In genomic region chr5:177006265-177006972, GRCh38 we compare ENCODE assay signal across 8 cellular contexts. TPM values are rescaled to one million over a fixed set of nuclear protein-coding genes. Genes with fewer than 3 reads are reported as not detected.
DNase-seq lines count a peak whose midpoint lies in the region; ATAC-seq and TF ChIP-seq lines count a peak whose summit lies in the region.

Gene UIMC1, minus strand, starts transcription at chr5:177006779. Its CDS starts 24,164 bp downstream, at chr5:176982615.

- peak; percentile 59 for ATAC-seq in HG03378 (IDR thresholded peaks at IDR 0.05; ENCODE audit: unreplicated experiment)
- peak; percentile 90 for ATAC-seq in activated CD4-positive, alpha-beta T cell treated with anti-CD3 and anti-CD28 coated beads for 36 hours

- H3K27me3 ChIP-seq in kidney epithelial cell (ENCODE audit: control insufficient read depth, insufficient read depth, low read length), result no peaks in the 10 kb centered on the region

- H3K9me3 Mint-ChIP-seq in activated CD4-positive, alpha-beta T cell treated with anti-CD3 and anti-CD28 coated beads for 36 hours (ENCODE audit: low read depth), result no peaks in the 10 kb centered on the region
- no peaks in the 10 kb centered on the region for H3K9me3 Mint-ChIP-seq in chondrocyte (ENCODE audit: low read depth)

- H3K36me3 Mint-ChIP-seq in activated CD4-positive, alpha-beta T cell treated with anti-CD3 and anti-CD28 coated beads for 36 hours (ENCODE audit: low read depth), result peaks cover 8% of the 10 kb centered on the region
- no peaks in the 10 kb centered on the region for H3K36me3 Mint-ChIP-seq in chondrocyte (ENCODE audit: low read depth)

- H3K4me3 Mint-ChIP-seq in activated CD4-positive, alpha-beta T cell treated with anti-CD3 and anti-CD28 coated beads for 36 hours, result peak within 1 kb of the TSS; percentile 87
- H3K4me3 Mint-ChIP-seq in chondrocyte (ENCODE audit: unreplicated experiment), result peak within 1 kb of the TSS; percentile 91

- CTCF ChIA-PET in activated CD4-positive, alpha-beta T cell treated with anti-CD3 and anti-CD28 coated beads for 36 hours (lab: Charles Lee), result interaction anchor here (0.6 to 2.3 kb wide), 9 partner anchors 9 to 449 kb away, joined by 3 to 12 read pairs (median 4); partner anchors contain the start of gene ZNF346

- peak; percentile 71 for TF ChIP-seq POLR2A in GM19099 (IDR thresholded peaks at IDR 0.05; ENCODE audit: extremely low read depth, insufficient read length, low read depth)

- peak within 1 kb of the TSS; percentile 99 for H3K4me3 ChIP-seq in kidney epithelial cell (ENCODE audit: low read depth, low read length)

- no peaks in the 10 kb centered on the region for H3K27me3 Mint-ChIP-seq in activated CD4-positive, alpha-beta T cell treated with anti-CD3 and anti-CD28 coated beads for 36 hours
- no peaks in the 10 kb centered on the region for H3K27me3 Mint-ChIP-seq in chondrocyte (ENCODE audit: low read depth)

- intact Hi-C loops in activated CD4-positive, alpha-beta T cell treated with anti-CD3 and anti-CD28 coated beads for 36 hours (cut with DNase I, micrococcal nuclease), result loop anchor here (1.0 to 10.0 kb wide), 10 partner anchors 16 to 1196 kb away; partner anchors contain the start of genes RNF44 (in 2 of the 2), FAF2 (in 1 of the 2), FAM193B (in 1 of the 2) and GRK6 (in 1 of the 2)

- TF ChIP-seq CTCF in AG09319 (IDR thresholded peaks at IDR 0.05; ENCODE audit: low read depth, low read length) (no peak), chondrocyte (IDR thresholded peaks at IDR 0.05) (no peak), kidney epithelial cell (IDR thresholded peaks at IDR 0.05; ENCODE audit: insufficient read depth, low read length, poor library complexity, severe bottlenecking) (no peak)

- POLR2A ChIA-PET in activated CD4-positive, alpha-beta T cell treated with anti-CD3 and anti-CD28 coated beads for 36 hours (lab: Charles Lee), result interaction anchor here (2.8 to 3.1 kb wide), 2 partner anchors 10 to 15 kb away, joined by 7 to 13 read pairs; partner anchors contain the start of gene ZNF346

- no peaks in the 10 kb centered on the region for H3K36me3 ChIP-seq in kidney epithelial cell (ENCODE audit: control insufficient read depth, insufficient read depth, low read length)

- peak within 1 kb of the TSS; percentile 96 for H3K27ac Mint-ChIP-seq in activated CD4-positive, alpha-beta T cell treated with anti-CD3 and anti-CD28 coated beads for 36 hours
- peak within 1 kb of the TSS; percentile 99 for H3K27ac Mint-ChIP-seq in chondrocyte (ENCODE audit: unreplicated experiment)

- peaks cover 26% of the 10 kb centered on the region for H3K4me1 Mint-ChIP-seq in activated CD4-positive, alpha-beta T cell treated with anti-CD3 and anti-CD28 coated beads for 36 hours
- peaks cover 25% of the 10 kb centered on the region for H3K4me1 Mint-ChIP-seq in chondrocyte (ENCODE audit: low read depth)

- DNase-seq in AG09319 (ENCODE audit: extremely low read depth, low read depth) (peak; percentile 76), NCI-H524 (lab: John Stamatoyannopoulos, UW) (peak; percentile 84 to 89), chondrocyte (ENCODE audit: low spot score) (peak; percentile 96), kidney epithelial cell (ENCODE audit: low read depth) (peak; percentile 45)
- peak; percentile 96 for DNase-seq in activated CD4-positive, alpha-beta T cell treated with anti-CD3 and anti-CD28 coated beads for 36 hours
- DNase-seq in stimulated activated CD4-positive, alpha-beta T cell treated with anti-CD3 and anti-CD28 coated beads, Interleukin-15, amount 100 ng/mL, for 24 hours, result peak; percentile 93

RNA-seq across cellular contexts. Expression of gene UIMC1, which starts in this region (rescaled TPM):
- 10 to 100 TPM; 50.4 to 53.4 TPM for total RNA-seq in activated CD4-positive, alpha-beta T cell treated with anti-CD3 and anti-CD28 coated beads for 36 hours
- total RNA-seq in chondrocyte (31.5 to 34.2 TPM (median 34.2 TPM) in 3 replicates), kidney epithelial cell (14.9 and 24.5 TPM in 2 replicates)

Comparison
In these comparisons a context has a peak if more than half of its experiments do, and no peak if none do; other contexts are left out.
1. Peak in every context shown above with its lines: DNase-seq, ATAC-seq and H3K4me3 ChIP-seq.
2. DNase-seq: peak in every context shown above with its lines; median percentile 96 in activated CD4-positive, alpha-beta T cell treated with anti-CD3 and anti-CD28 coated beads for 36 hours; 96 in chondrocyte; 93 in stimulated activated CD4-positive, alpha-beta T cell treated with anti-CD3 and anti-CD28 coated beads, Interleukin-15, amount 100 ng/mL, for 24 hours; 86 in NCI-H524; 76 in AG09319; 45 in kidney epithelial cell.